ENCODE assay signal across 12 cellular contexts in genomic region chr10:131845505-131846223, GRCh38.
"Had no signal": no experiment of that assay in that cellular context is flagged by ENCODE, and none has a peak within 500 bp of the region (broad histone marks: within the 10 kb centered on the region; RNA-seq: fewer than 3 reads in every experiment).

No MANE protein-coding gene starts in this region.

- H3K4me1 ChIP-seq: adrenal gland, lower lobe of right lung, stomach had no signal

- H3K36me3 ChIP-seq: adrenal gland, lower lobe of right lung, stomach, thoracic aorta had no signal

- H3K4me3 Mint-ChIP-seq: activated naive CD4-positive, alpha-beta T cell treated with anti-CD3 and anti-CD28 coated beads for 36 hours; activated T-helper 1 cell treated with anti-CD3 and anti-CD28 coated beads, Interleukin-12 subunit alpha, Interleukin-12 subunit beta, Interleukin-2, Interleukin-4 antibody, amounts not matched to agents 30 ng/mL and 10 ng/mL and 1 ng/mL, durations not matched to agents 14 hours and 24 hours and 36 hours; natural killer cell had no signal

- H3K4me3 ChIP-seq: adrenal gland, hepatocyte, lower lobe of right lung, stomach, thoracic aorta had no signal

- H3K4me1 Mint-ChIP-seq: natural killer cell had no signal

- ATAC-seq: lower lobe of right lung, natural killer cell had no signal

- H3K36me3 Mint-ChIP-seq: natural killer cell had no signal

- DNase-seq: activated naive CD4-positive, alpha-beta T cell treated with anti-CD3 and anti-CD28 coated beads for 36 hours; central memory CD4-positive, alpha-beta T cell; erythroblast; lower lobe of right lung; natural killer cell; occipital lobe; SIG-M5; stomach had no signal

- H3K9me3 ChIP-seq: adrenal gland, lower lobe of right lung, stomach, thoracic aorta had no signal

- H3K27me3 ChIP-seq: adrenal gland, hepatocyte had no signal

- H3K27ac ChIP-seq: adrenal gland, hepatocyte, lower lobe of right lung, stomach, thoracic aorta had no signal

- H3K27ac Mint-ChIP-seq: activated naive CD4-positive, alpha-beta T cell treated with anti-CD3 and anti-CD28 coated beads for 36 hours; activated T-helper 1 cell treated with anti-CD3 and anti-CD28 coated beads, Interleukin-12 subunit alpha, Interleukin-12 subunit beta, Interleukin-2, Interleukin-4 antibody, amounts not matched to agents 30 ng/mL and 10 ng/mL and 1 ng/mL, durations not matched to agents 14 hours and 24 hours and 36 hours; natural killer cell had no signal

- H3K9me3 Mint-ChIP-seq: natural killer cell had no signal
